ENCODE assay signal across 12 cellular contexts in genomic region chr9:113514748-113515147, GRCh38.
"Had no signal": no experiment of that assay in that cellular context is flagged by ENCODE, and none has a peak within 500 bp of the region (broad histone marks: within the 10 kb centered on the region; RNA-seq: fewer than 3 reads in every experiment).

No MANE protein-coding gene starts in this region.

- H3K9ac ChIP-seq: parathyroid adenoma had no signal

- H3K4me1 ChIP-seq: parathyroid adenoma had no signal

- H2AFZ ChIP-seq: parathyroid adenoma had no signal

- H3K9me3 Mint-ChIP-seq: brain; T-helper 2 cell treated with Interferon-gamma antibody and Interleukin-4, amounts not matched to agents 5 μg/mL and 100 μg/mL, for 36 hours had no signal

- H3K9me3 ChIP-seq: gastroesophageal sphincter, left lung had no signal

- H3K27ac ChIP-seq: gastroesophageal sphincter, left lung, parathyroid adenoma, skin epidermis had no signal

- ATAC-seq: activated CD4-positive, CD25-positive, alpha-beta regulatory T cell treated with anti-CD3 and anti-CD28 coated beads, Interleukin-2, amount 50 U/mL, for 24 hours; gastroesophageal sphincter; left lung had no signal

- DNase-seq: activated CD4-positive, alpha-beta T cell treated with anti-CD3 and anti-CD28 coated beads, Interleukin-2, amount 50 U/mL, for 48 hours; activated naive CD4-positive, alpha-beta T cell; amniotic stem cell; effector memory CD4-positive, alpha-beta T cell; left lung; mesenchymal stem cell had no signal

- H3K27me3 ChIP-seq: gastroesophageal sphincter, left lung had no signal

- H3K4me3 ChIP-seq: gastroesophageal sphincter, left lung, skin epidermis had no signal

- H3K4me3 Mint-ChIP-seq: brain had no signal
